In genomic region chr10:17586741-17587720, GRCh38 we compare ENCODE assay signal across 9 cellular contexts. TPM values are rescaled to one million over a fixed set of nuclear protein-coding genes. Genes with fewer than 3 reads are reported as not detected.
DNase-seq lines count a peak whose midpoint lies in the region; ATAC-seq and TF ChIP-seq lines count a peak whose summit lies in the region.
"Had no signal": no experiment of that assay in that cellular context is flagged by ENCODE, and none has a peak within 500 bp of the region (broad histone marks: within the 10 kb centered on the region; RNA-seq: fewer than 3 reads in every experiment).

No MANE protein-coding gene starts in this region.

- H3K36me3 Mint-ChIP-seq in type B pancreatic cell = no peaks in the 10 kb centered on the region

- no peaks in the 10 kb centered on the region for H3K27me3 Mint-ChIP-seq in type B pancreatic cell
- no peaks in the 10 kb centered on the region for H3K27me3 Mint-ChIP-seq in stimulated activated naive CD8-positive, alpha-beta T cell treated with anti-CD3 and anti-CD28 coated beads, Interleukin-15, amount 100 ng/mL, for 72 hours

- H3K27me3 ChIP-seq in DND-41 (ENCODE audit: insufficient read depth, low read length, poor library complexity) = no peaks in the 10 kb centered on the region

- H3K27ac ChIP-seq in DND-41 (ENCODE audit: low read length) = peak overlapping the region; percentile 2; the same call in 1 of the 2 replicates

- H3K9me3 ChIP-seq in DND-41 (ENCODE audit: insufficient read depth, low read length, severe bottlenecking) = no peaks in the 10 kb centered on the region

- peak overlapping the region; percentile 57 for H2AFZ ChIP-seq in DND-41 (ENCODE audit: low read depth, low read length)

- no peaks in the 10 kb centered on the region for H3K79me2 ChIP-seq in DND-41 (ENCODE audit: insufficient read depth, low read length)

- peaks cover 9% of the 10 kb centered on the region for H3K4me1 Mint-ChIP-seq in type B pancreatic cell (ENCODE audit: unreplicated experiment)
- peaks cover 18% of the 10 kb centered on the region for H3K4me1 Mint-ChIP-seq in stimulated activated naive CD8-positive, alpha-beta T cell treated with anti-CD3 and anti-CD28 coated beads, Interleukin-15, amount 100 ng/mL, for 72 hours

- no peaks in the 10 kb centered on the region for H3K36me3 ChIP-seq in DND-41 (ENCODE audit: insufficient read depth, low read length)

- H3K27ac Mint-ChIP-seq in type B pancreatic cell = no peak overlapping the region
- H3K27ac Mint-ChIP-seq in stimulated activated naive CD8-positive, alpha-beta T cell treated with anti-CD3 and anti-CD28 coated beads, Interleukin-15, amount 100 ng/mL, for 72 hours = peak overlapping the region in 1 of 2 donors; percentile 93

- H3K4me3 ChIP-seq in DND-41 (ENCODE audit: low read depth in 1 of 2, low read length in 2 of 2) (no peak overlapping the region), fibroblast of pulmonary artery (replicated peaks; ENCODE audit: low read depth, low read length) (no peak overlapping the region)

- no peaks in the 10 kb centered on the region for H3K9me3 Mint-ChIP-seq in type B pancreatic cell
- no peaks in the 10 kb centered on the region for H3K9me3 Mint-ChIP-seq in stimulated activated naive CD8-positive, alpha-beta T cell treated with anti-CD3 and anti-CD28 coated beads, Interleukin-15, amount 100 ng/mL, for 72 hours

- ATAC-seq in DND-41 (ENCODE audit: insufficient read depth, low read depth) (peak; percentile 74), GM21381 (IDR thresholded peaks at IDR 0.05; ENCODE audit: unreplicated experiment) (peak; percentile 65)
- ATAC-seq in stimulated activated naive CD8-positive, alpha-beta T cell treated with anti-CD3 and anti-CD28 coated beads, Interleukin-15, amount 100 ng/mL, for 72 hours = no peak

- no peak overlapping the region for H3K4me3 Mint-ChIP-seq in type B pancreatic cell
- H3K4me3 Mint-ChIP-seq in stimulated activated naive CD8-positive, alpha-beta T cell treated with anti-CD3 and anti-CD28 coated beads, Interleukin-15, amount 100 ng/mL, for 72 hours = peak overlapping the region in 1 of 2 donors; percentile 54

- TF ChIP-seq CTCF in DND-41 (IDR thresholded peaks at IDR 0.05; ENCODE audit: borderline replicate concordance, extremely low read depth, low read length, poor library complexity, severe bottlenecking) (no peak), fibroblast of pulmonary artery (IDR thresholded peaks at IDR 0.05; ENCODE audit: low read length, missing control alignments) (no peak), type B pancreatic cell (conservative IDR thresholded peaks at IDR 0.05) (no peak)

- H4K20me1 ChIP-seq in DND-41 (ENCODE audit: insufficient read depth, low read length) = no peaks in the 10 kb centered on the region

- H3K4me1 ChIP-seq in DND-41 (ENCODE audit: insufficient read depth, low read length) = peaks cover 11% of the 10 kb centered on the region

- DNase-seq in DND-41 (peak; percentile 10), Kasumi-1 (lab: John Stamatoyannopoulos, UW) (peak; percentile 87 to 90), fibroblast of pulmonary artery (ENCODE audit: low read depth) (peak; percentile 39), HuH-7.5 (ENCODE audit: low spot score) (no peak), NCI-H2081 treated with DMSO at 0.1 percent for 48 hours (lab: John Stamatoyannopoulos, UW) (no peak), type B pancreatic cell (ENCODE audit: extremely low spot score, unreplicated experiment) (no peak)
- DNase-seq in stimulated activated naive CD8-positive, alpha-beta T cell treated with anti-CD3 and anti-CD28 coated beads, Interleukin-15, amount 100 ng/mL, for 72 hours = no peak
- DNase-seq: nucleus accumbens had no signal

- peak overlapping the region; percentile 50 for H3K4me2 ChIP-seq in DND-41 (ENCODE audit: insufficient read depth, low read length)

- no peak overlapping the region for H3K9ac ChIP-seq in DND-41 (ENCODE audit: low read depth, low read length)

RNA-seq across cellular contexts. Expression of gene HACD1, which starts 30.1 kb away (rescaled TPM):
- 7.9 and 16.4 TPM in 2 replicates for total RNA-seq in type B pancreatic cell (ENCODE audit: low replicate concordance)

RNA-seq across cellular contexts. Expression of gene STAM, which starts 56.9 kb away (rescaled TPM):
- 22.2 and 26.3 TPM in 2 replicates for total RNA-seq in type B pancreatic cell (ENCODE audit: low replicate concordance)

Comparison
In these comparisons a context has a peak if more than half of its experiments do, and no peak if none do; other contexts are left out.
1. DNase-seq: peak in DND-41 (single experiment), Kasumi-1 (2 of 2) and fibroblast of pulmonary artery (single experiment); none in HuH-7.5 (single experiment), NCI-H2081 treated with DMSO at 0.1 percent for 48 hours (single experiment), type B pancreatic cell (single experiment) and stimulated activated naive CD8-positive, alpha-beta T cell treated with anti-CD3 and anti-CD28 coated beads, Interleukin-15, amount 100 ng/mL, for 72 hours (0 of 2).